16 cellular contexts compared by ENCODE assay signal in the genomic region with DNA sequence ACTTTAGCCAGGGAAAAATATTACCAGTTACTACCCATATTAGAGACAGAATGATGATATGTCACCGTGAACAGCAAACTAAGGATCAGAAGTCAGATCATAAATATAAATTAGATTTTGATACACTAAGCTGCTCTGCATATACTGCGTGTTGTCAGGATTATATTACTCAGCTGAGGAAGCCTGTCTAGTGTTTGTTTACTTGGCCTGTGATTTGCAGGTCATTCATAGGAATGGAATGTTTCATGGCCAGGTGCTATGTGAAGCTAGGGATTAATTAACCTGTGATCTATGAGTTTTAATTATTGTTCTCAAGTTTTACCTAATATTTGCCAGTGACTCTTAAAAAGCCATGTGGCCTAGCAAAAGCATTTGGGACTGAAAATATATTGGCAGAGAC.
"Had no signal": no experiment of that assay in that cellular context is flagged by ENCODE, and none has a peak within 500 bp of the region (broad histone marks: within the 10 kb centered on the region; RNA-seq: fewer than 3 reads in every experiment).

No MANE protein-coding gene starts in this region.

- DNase-seq: activated CD4-positive, alpha-beta memory T cell treated with anti-CD3 and anti-CD28 coated beads, Interleukin-2, amount 10 ng/mL, durations not matched to agents 7 days and 5 days; activated CD4-positive, alpha-beta T cell treated with anti-CD3 and anti-CD28 coated beads for 36 hours; activated effector memory CD4-positive, alpha-beta T cell treated with Interleukin-2 at 50 U/mL for 16 hours; activated naive CD4-positive, alpha-beta T cell treated with anti-CD3 and anti-CD28 coated beads, Interleukin-2, amount 50 U/mL, for 16 hours; activated T-cell treated with anti-CD3 and anti-CD28 coated beads, Interleukin-2, amount 50 U/mL, for 4 hours; hippocampal formation; kidney; nucleus accumbens; right cardiac atrium; stimulated activated CD4-positive, alpha-beta T cell treated with anti-CD3 and anti-CD28 coated beads, Interleukin-15, amount 100 ng/mL, for 24 hours; stimulated activated CD4-positive, alpha-beta T cell treated with anti-CD3 and anti-CD28 coated beads, Interleukin-4, amount 100 ng/mL, for 1 hour; stimulated activated naive B cell treated with anti-CD40 and anti-IgM and Interleukin-4, amounts not matched to agents 10 μg/mL and 1 μg/mL and 100 μg/mL, for 72 hours; tibial artery had no signal

- H3K27ac Mint-ChIP-seq: activated CD4-positive, alpha-beta memory T cell treated with anti-CD3 and anti-CD28 coated beads, Interleukin-2, amount 10 ng/mL, durations not matched to agents 7 days and 5 days; activated CD4-positive, alpha-beta T cell treated with anti-CD3 and anti-CD28 coated beads for 36 hours; stimulated activated naive B cell treated with anti-CD40 and anti-IgM and Interleukin-4, amounts not matched to agents 10 μg/mL and 1 μg/mL and 100 μg/mL, for 72 hours had no signal

- H3K4me1 Mint-ChIP-seq: activated CD4-positive, alpha-beta memory T cell treated with anti-CD3 and anti-CD28 coated beads, Interleukin-2, amount 10 ng/mL, durations not matched to agents 7 days and 5 days; activated CD4-positive, alpha-beta T cell treated with anti-CD3 and anti-CD28 coated beads for 36 hours; nephron; stimulated activated naive B cell treated with anti-CD40 and anti-IgM and Interleukin-4, amounts not matched to agents 10 μg/mL and 1 μg/mL and 100 μg/mL, for 72 hours had no signal

- H3K4me3 Mint-ChIP-seq: activated CD4-positive, alpha-beta memory T cell treated with anti-CD3 and anti-CD28 coated beads, Interleukin-2, amount 10 ng/mL, durations not matched to agents 7 days and 5 days; activated CD4-positive, alpha-beta T cell treated with anti-CD3 and anti-CD28 coated beads for 36 hours; activated T-cell treated with anti-CD3 and anti-CD28 coated beads, Interleukin-2, amount 50 U/mL, for 4 hours; nephron; stimulated activated naive B cell treated with anti-CD40 and anti-IgM and Interleukin-4, amounts not matched to agents 10 μg/mL and 1 μg/mL and 100 μg/mL, for 72 hours had no signal

- H3K27me3 Mint-ChIP-seq: activated CD4-positive, alpha-beta memory T cell treated with anti-CD3 and anti-CD28 coated beads, Interleukin-2, amount 10 ng/mL, durations not matched to agents 7 days and 5 days; activated CD4-positive, alpha-beta T cell treated with anti-CD3 and anti-CD28 coated beads for 36 hours; stimulated activated naive B cell treated with anti-CD40 and anti-IgM and Interleukin-4, amounts not matched to agents 10 μg/mL and 1 μg/mL and 100 μg/mL, for 72 hours had no signal

- H3K4me3 ChIP-seq: esophagus muscularis mucosa, skin epidermis, tibial artery had no signal

- H3K9me3 Mint-ChIP-seq: activated T-cell treated with anti-CD3 and anti-CD28 coated beads, Interleukin-2, amount 50 U/mL, for 4 hours; nephron had no signal

- ATAC-seq: activated CD4-positive, alpha-beta T cell treated with anti-CD3 and anti-CD28 coated beads for 36 hours; activated T-cell treated with anti-CD3 and anti-CD28 coated beads, Interleukin-2, amount 50 U/mL, for 4 hours; right cardiac atrium; stimulated activated naive B cell treated with anti-CD40 and anti-IgM and Interleukin-4, amounts not matched to agents 10 μg/mL and 1 μg/mL and 100 μg/mL, for 72 hours had no signal

- H3K36me3 Mint-ChIP-seq: stimulated activated naive B cell treated with anti-CD40 and anti-IgM and Interleukin-4, amounts not matched to agents 10 μg/mL and 1 μg/mL and 100 μg/mL, for 72 hours had no signal
